Comparison of ENCODE assay signal across 1 cellular context in genomic region chr10:25457552-25457951, GRCh38.
A peak's percentile ranks its signal among the peaks of the same experiment; 100 is the strongest.
TF ChIP-seq lines count a peak whose summit lies in the region.

No MANE protein-coding gene starts in this region.

TF ChIP-seq in K562, 482 proteins besides CTCF, POLR2A, EP300 and RAD21 (continued from another document):
- TF ChIP-seq MAFK (IDR thresholded peaks at IDR 0.05; ENCODE audit: low read length) (peak; percentile 80), TOE1 (IDR thresholded peaks at IDR 0.05; ENCODE audit: borderline replicate concordance) (no peak), TOE1 (CRISPR knock-in tag; IDR thresholded peaks at IDR 0.05; ENCODE audit: borderline replicate concordance, low read depth) (no peak), NFE2L1 (tag; IDR thresholded peaks at IDR 0.05; ENCODE audit: borderline replicate concordance, low read depth) (peak; percentile 90), MAX (CRISPR knock-in tag; IDR thresholded peaks at IDR 0.05) (no peak), CREBBP (IDR thresholded peaks at IDR 0.05; ENCODE audit: low read depth, low read length) (peak; percentile 53), EGR1 (conservative IDR thresholded peaks at IDR 0.05) (no peak), CHCHD3 (CRISPR knock-in tag; IDR thresholded peaks at IDR 0.05) (no peak), FOXP1 (CRISPR knock-in tag; IDR thresholded peaks at IDR 0.05) (no peak), CBX5 (IDR thresholded peaks at IDR 0.05; ENCODE audit: borderline replicate concordance, low read depth) (no peak)
